In genomic region chr7:50661345-50662058, GRCh38 we compare ENCODE assay signal across 9 cellular contexts.
A peak's percentile ranks its signal among the peaks of the same experiment; 100 is the strongest.
DNase-seq lines count a peak whose midpoint lies in the region; ATAC-seq and TF ChIP-seq lines count a peak whose summit lies in the region.
"Had no signal": no experiment of that assay in that cellular context is flagged by ENCODE, and none has a peak within 500 bp of the region (broad histone marks: within the 10 kb centered on the region; RNA-seq: fewer than 3 reads in every experiment).

No MANE protein-coding gene starts in this region.

- CTCF ChIA-PET in activated naive CD4-positive, alpha-beta T cell treated with anti-CD3 and anti-CD28 coated beads for 36 hours (lab: Charles Lee), result interaction anchor here (1.0 to 3.2 kb wide), 4 partner anchors 15 to 194 kb away, joined by 3 to 13 read pairs (median 8); no protein-coding TSS in a partner anchor
- CTCF ChIA-PET in SK-N-SH (lab: Yijun Ruan, JAX), result interaction anchor here (1.2 to 2.5 kb wide), 5 partner anchors 9 to 244 kb away, joined by 3 to 8 read pairs (median 4); no protein-coding TSS in a partner anchor

- intact Hi-C loops in activated naive CD4-positive, alpha-beta T cell treated with anti-CD3 and anti-CD28 coated beads for 36 hours (cut with micrococcal nuclease), result loop anchor here (2.0 to 5.0 kb wide), 9 partner anchors 29 to 569 kb away; partner anchors contain the start of gene ZPBP
- intact Hi-C loops in dorsolateral prefrontal cortex (cut with DNase I), result no loop called here

- H3K4me3 ChIP-seq in SK-N-SH (ENCODE audit: low read depth in 2 of 2, low read length in 1 of 2) (no peak overlapping the region), dorsolateral prefrontal cortex (no peak overlapping the region)
- H3K4me3 ChIP-seq: vagina had no signal

- no peak overlapping the region for H3K4me2 ChIP-seq in SK-N-SH

- DNase-seq in activated naive CD4-positive, alpha-beta T cell treated with anti-CD3 and anti-CD28 coated beads for 36 hours, result peak; percentile 32
- DNase-seq in activated naive CD4-positive, alpha-beta T cell (lab: John Stamatoyannopoulos, UW), result no peak
- DNase-seq in RPMI8226 (no peak), SK-N-SH (no peak), dorsolateral prefrontal cortex (no peak)

- no peaks in the 10 kb centered on the region for H3K27me3 Mint-ChIP-seq in activated naive CD4-positive, alpha-beta T cell treated with anti-CD3 and anti-CD28 coated beads for 36 hours (ENCODE audit: low read depth)
- H3K27me3 Mint-ChIP-seq in T-helper 1 cell treated with Interleukin-12 subunit alpha and Interleukin-12 subunit beta and Interleukin-4 antibody, amounts not matched to agents 30 μg/mL and 1 μg/mL, for 36 hours (ENCODE audit: low read depth), result peaks cover 3% of the 10 kb centered on the region
- H3K27me3 Mint-ChIP-seq in stimulated activated naive CD8-positive, alpha-beta T cell treated with anti-CD3 and anti-CD28 coated beads, Interleukin-15, Interleukin-2, amounts not matched to agents 100 ng/mL and 50 ng/mL, for 24 hours, result no peaks in the 10 kb centered on the region

- no peaks in the 10 kb centered on the region for H3F3A ChIP-seq in SK-N-SH (replicated peaks; ENCODE audit: insufficient read depth)

- H3K79me2 ChIP-seq in SK-N-SH (ENCODE audit: insufficient read depth), result peaks cover 19% of the 10 kb centered on the region; the same call in 1 of the 2 replicates

- peaks cover 71% of the 10 kb centered on the region for H4K20me1 ChIP-seq in SK-N-SH (ENCODE audit: insufficient read depth)

- H3K4me1 Mint-ChIP-seq in activated naive CD4-positive, alpha-beta T cell treated with anti-CD3 and anti-CD28 coated beads for 36 hours (ENCODE audit: low read depth), result peaks cover 62% of the 10 kb centered on the region
- H3K4me1 Mint-ChIP-seq in T-helper 1 cell treated with Interleukin-12 subunit alpha and Interleukin-12 subunit beta and Interleukin-4 antibody, amounts not matched to agents 30 μg/mL and 1 μg/mL, for 36 hours (ENCODE audit: low read depth), result peaks cover 46% of the 10 kb centered on the region
- peaks cover 58% of the 10 kb centered on the region for H3K4me1 Mint-ChIP-seq in stimulated activated naive CD8-positive, alpha-beta T cell treated with anti-CD3 and anti-CD28 coated beads, Interleukin-15, Interleukin-2, amounts not matched to agents 100 ng/mL and 50 ng/mL, for 24 hours (ENCODE audit: low read depth)

- 70% methylated on average over 10 of the region's 10 CpGs for WGBS in SK-N-SH (ENCODE audit: low lambda C conversion rate)

- no peak overlapping the region for H3K4me3 Mint-ChIP-seq in activated naive CD4-positive, alpha-beta T cell treated with anti-CD3 and anti-CD28 coated beads for 36 hours
- H3K4me3 Mint-ChIP-seq in T-helper 1 cell treated with Interleukin-12 subunit alpha and Interleukin-12 subunit beta and Interleukin-4 antibody, amounts not matched to agents 30 μg/mL and 1 μg/mL, for 36 hours, result peak overlapping the region; percentile 18
- peak overlapping the region; percentile 47 for H3K4me3 Mint-ChIP-seq in stimulated activated naive CD8-positive, alpha-beta T cell treated with anti-CD3 and anti-CD28 coated beads, Interleukin-15, Interleukin-2, amounts not matched to agents 100 ng/mL and 50 ng/mL, for 24 hours

- no peak for TF ChIP-seq EP300 in SK-N-SH (IDR thresholded peaks at IDR 0.05; ENCODE audit: borderline replicate concordance in 1 of 2, low read depth in 1 of 2, low read length in 1 of 2)

- POLR2A ChIA-PET in SK-N-SH (lab: Yijun Ruan, JAX), result no interaction called here

- H3K36me3 Mint-ChIP-seq in activated naive CD4-positive, alpha-beta T cell treated with anti-CD3 and anti-CD28 coated beads for 36 hours (ENCODE audit: low read depth), result peaks cover 1% of the 10 kb centered on the region
- peaks cover 2% of the 10 kb centered on the region for H3K36me3 Mint-ChIP-seq in T-helper 1 cell treated with Interleukin-12 subunit alpha and Interleukin-12 subunit beta and Interleukin-4 antibody, amounts not matched to agents 30 μg/mL and 1 μg/mL, for 36 hours (ENCODE audit: low read depth)
- H3K36me3 Mint-ChIP-seq in stimulated activated naive CD8-positive, alpha-beta T cell treated with anti-CD3 and anti-CD28 coated beads, Interleukin-15, Interleukin-2, amounts not matched to agents 100 ng/mL and 50 ng/mL, for 24 hours (ENCODE audit: low read depth), result no peaks in the 10 kb centered on the region

- no peak for TF ChIP-seq RAD21 in SK-N-SH (IDR thresholded peaks at IDR 0.05; ENCODE audit: low read length)

- H3K9me3 ChIP-seq in SK-N-SH, result no peaks in the 10 kb centered on the region
- H3K9me3 ChIP-seq: vagina had no signal

- peaks cover 8 to 15% of the 10 kb centered on the region in 2 experiments; a peak in 3 of 4 replicates for H3K4me1 ChIP-seq in SK-N-SH (ENCODE audit: control insufficient read depth in 1 of 2, insufficient read depth in 2 of 2, low read depth in 1 of 2, low read length in 1 of 2)

- TF ChIP-seq CTCF in SK-N-SH (IDR thresholded peaks at IDR 0.05), result no peak
- TF ChIP-seq CTCF in dorsolateral prefrontal cortex (IDR thresholded peaks at IDR 0.05 in 54 of 56, conservative IDR thresholded peaks at IDR 0.05 in 2 of 56; ENCODE audit: low read depth in 1 of 56, partially characterized antibody in 56 of 56), result no peak

- H3K27me3 ChIP-seq in SK-N-SH (ENCODE audit: insufficient read depth), result no peaks in the 10 kb centered on the region
- no peaks in the 10 kb centered on the region for H3K27me3 ChIP-seq in dorsolateral prefrontal cortex
- H3K27me3 ChIP-seq: vagina had no signal

- H3K9me2 ChIP-seq in SK-N-SH, result no peaks in the 10 kb centered on the region

- no peaks in the 10 kb centered on the region for H3K9me3 Mint-ChIP-seq in activated naive CD4-positive, alpha-beta T cell treated with anti-CD3 and anti-CD28 coated beads for 36 hours
- no peaks in the 10 kb centered on the region for H3K9me3 Mint-ChIP-seq in T-helper 1 cell treated with Interleukin-12 subunit alpha and Interleukin-12 subunit beta and Interleukin-4 antibody, amounts not matched to agents 30 μg/mL and 1 μg/mL, for 36 hours
- no peaks in the 10 kb centered on the region for H3K9me3 Mint-ChIP-seq in stimulated activated naive CD8-positive, alpha-beta T cell treated with anti-CD3 and anti-CD28 coated beads, Interleukin-15, Interleukin-2, amounts not matched to agents 100 ng/mL and 50 ng/mL, for 24 hours

- peak; percentile 48 for ATAC-seq in HG03025 (IDR thresholded peaks at IDR 0.05; ENCODE audit: low FRiP score, unreplicated experiment)

- H3K27ac ChIP-seq in SK-N-SH (ENCODE audit: low read depth in 2 of 2, low read length in 1 of 2), result no peak overlapping the region
- H3K27ac ChIP-seq in dorsolateral prefrontal cortex, result no peak overlapping the region
- H3K27ac ChIP-seq: vagina had no signal

- no peak overlapping the region for H3K9ac ChIP-seq in SK-N-SH

- H3K27ac Mint-ChIP-seq in activated naive CD4-positive, alpha-beta T cell treated with anti-CD3 and anti-CD28 coated beads for 36 hours, result no peak overlapping the region
- H3K27ac Mint-ChIP-seq in T-helper 1 cell treated with Interleukin-12 subunit alpha and Interleukin-12 subunit beta and Interleukin-4 antibody, amounts not matched to agents 30 μg/mL and 1 μg/mL, for 36 hours, result peak overlapping the region; percentile 63
- no peak overlapping the region for H3K27ac Mint-ChIP-seq in stimulated activated naive CD8-positive, alpha-beta T cell treated with anti-CD3 and anti-CD28 coated beads, Interleukin-15, Interleukin-2, amounts not matched to agents 100 ng/mL and 50 ng/mL, for 24 hours

- H2AFZ ChIP-seq in SK-N-SH (ENCODE audit: low read depth), result no peak overlapping the region

- peaks cover 0 to 13% of the 10 kb centered on the region in 2 experiments for H3K36me3 ChIP-seq in SK-N-SH (replicated peaks in 1 of 2; ENCODE audit: control insufficient read depth in 1 of 2, insufficient read depth in 2 of 2, low read length in 1 of 2)

TF ChIP-seq in SK-N-SH, 30 proteins besides CTCF, POLR2A, EP300 and RAD21:
- TF ChIP-seq SIN3A (IDR thresholded peaks at IDR 0.05; ENCODE audit: borderline replicate concordance, low read depth, low read length) (no peak), POLR2AphosphoS5 (IDR thresholded peaks at IDR 0.05; ENCODE audit: low read depth, low read length) (no peak), ZBTB33 (IDR thresholded peaks at IDR 0.05; ENCODE audit: borderline replicate concordance, low read depth) (no peak), RXRA (IDR thresholded peaks at IDR 0.05; ENCODE audit: borderline replicate concordance, low read depth) (no peak), NFIC (IDR thresholded peaks at IDR 0.05; ENCODE audit: borderline replicate concordance) (no peak), NRF1 (IDR thresholded peaks at IDR 0.05; ENCODE audit: low read depth, low read length) (no peak)
- TF ChIP-seq, protein P1, sequence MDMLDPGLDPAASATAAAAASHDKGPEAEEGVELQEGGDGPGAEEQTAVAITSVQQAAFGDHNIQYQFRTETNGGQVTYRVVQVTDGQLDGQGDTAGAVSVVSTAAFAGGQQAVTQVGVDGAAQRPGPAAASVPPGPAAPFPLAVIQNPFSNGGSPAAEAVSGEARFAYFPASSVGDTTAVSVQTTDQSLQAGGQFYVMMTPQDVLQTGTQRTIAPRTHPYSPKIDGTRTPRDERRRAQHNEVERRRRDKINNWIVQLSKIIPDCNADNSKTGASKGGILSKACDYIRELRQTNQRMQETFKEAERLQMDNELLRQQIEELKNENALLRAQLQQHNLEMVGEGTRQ (IDR thresholded peaks at IDR 0.05; ENCODE audit: borderline replicate concordance, low read depth, low read length), result no peak
